ENCODE assay signal across 8 cellular contexts in the genomic region with DNA sequence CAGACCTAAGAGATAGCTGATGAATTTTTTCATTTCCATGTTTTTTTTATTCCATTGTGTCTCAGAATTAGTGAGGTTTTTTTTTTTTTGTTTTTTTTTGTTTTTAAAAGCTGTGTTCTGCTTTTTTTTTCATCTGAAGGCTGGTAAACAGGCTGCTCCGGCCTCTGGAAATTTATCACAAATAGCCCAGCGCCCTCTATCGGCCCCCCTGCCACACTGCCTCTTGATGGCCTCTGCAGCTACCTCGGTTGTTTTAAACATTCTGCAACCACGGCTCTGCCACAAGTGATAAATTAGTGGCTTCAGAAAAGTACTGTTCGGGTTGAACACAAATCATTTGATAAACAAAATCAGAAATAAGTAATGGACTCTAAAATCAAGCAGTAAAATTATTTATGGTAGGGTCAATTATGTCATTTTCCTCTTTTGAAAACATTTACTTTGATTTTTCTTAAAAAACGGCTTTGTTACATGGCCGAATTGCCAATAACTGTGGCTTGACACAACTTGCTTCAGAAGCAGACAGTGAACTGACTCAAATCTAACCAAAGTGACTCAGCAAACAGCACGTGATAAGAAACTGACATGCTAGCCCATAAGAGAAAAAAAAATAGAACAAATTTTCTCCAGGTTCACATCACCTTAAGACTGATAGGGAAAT.
A peak's percentile ranks its signal among the peaks of the same experiment; 100 is the strongest.
DNase-seq lines count a peak whose midpoint lies in the region; ATAC-seq, FAIRE-seq and TF ChIP-seq lines count a peak whose summit lies in the region.

No MANE protein-coding gene starts in this region.

- POLR2A ChIA-PET in AG04449 (lab: Yijun Ruan, JAX) = no interaction called here

- H3K4me3 ChIP-seq in AG04449 (ENCODE audit: low read depth, low read length) = no peak overlapping the region

- CTCF ChIA-PET in AG04449 (lab: Yijun Ruan, JAX) = interaction anchor here (1.0 to 1.3 kb wide), 3 partner anchors 9 to 30 kb away, joined by 3 read pairs; no protein-coding TSS in a partner anchor

- TF ChIP-seq CTCF in AG04449 (IDR thresholded peaks at IDR 0.05; ENCODE audit: insufficient read depth, low read length, missing control alignments) = peak; percentile 72
- TF ChIP-seq CTCF in omental fat pad (IDR thresholded peaks at IDR 0.05) = no peak

- ATAC-seq in HG03139 (IDR thresholded peaks at IDR 0.05; ENCODE audit: unreplicated experiment) = peak; percentile 61
- ATAC-seq in omental fat pad (ENCODE audit: low FRiP score) = no peak
- ATAC-seq in HG03439 (IDR thresholded peaks at IDR 0.05; ENCODE audit: unreplicated experiment) = no peak

- peak; percentile 20 for FAIRE-seq in GM12891 (lab: Jason Lieb, UNC)

- TF ChIP-seq POLR2A in GM12891 (IDR thresholded peaks at IDR 0.05; ENCODE audit: low read depth, low read length) = no peak

- DNase-seq in AG04449 (ENCODE audit: low read depth, low spot score) = no peak
- peak; percentile 21 for DNase-seq in GM12891 (ENCODE audit: insufficient read length, low spot score)
- DNase-seq in NOMO-1 treated with dmso at 0.1 percent for 144 hours (lab: John Stamatoyannopoulos, UW; ENCODE audit: unreplicated experiment) = peak; percentile 65
- peak; percentile 35 for DNase-seq in activated T-cell treated with anti-CD3 and anti-CD28 coated beads for 4 hours
- peak; percentile 18 for DNase-seq in fibroblast of the conjunctiva (ENCODE audit: low read depth)
- DNase-seq in omental fat pad (ENCODE audit: low spot score) = peak; percentile 33

TF ChIP-seq in GM12891, 5 proteins besides CTCF, POLR2A, EP300 and RAD21:
- TF ChIP-seq POLR2AphosphoS5 (IDR thresholded peaks at IDR 0.05; ENCODE audit: low read depth, low read length) (no peak), PAX5 (IDR thresholded peaks at IDR 0.05; ENCODE audit: insufficient read depth, low read length, severe bottlenecking) (no peak), SPI1 (IDR thresholded peaks at IDR 0.05; ENCODE audit: low read depth, low read length) (no peak), TAF1 (IDR thresholded peaks at IDR 0.05; ENCODE audit: low read depth, low read length) (no peak), POU2F2 (IDR thresholded peaks at IDR 0.05; ENCODE audit: low read depth, low read length) (no peak)
